17 cellular contexts compared by ENCODE assay signal in the genomic region with DNA sequence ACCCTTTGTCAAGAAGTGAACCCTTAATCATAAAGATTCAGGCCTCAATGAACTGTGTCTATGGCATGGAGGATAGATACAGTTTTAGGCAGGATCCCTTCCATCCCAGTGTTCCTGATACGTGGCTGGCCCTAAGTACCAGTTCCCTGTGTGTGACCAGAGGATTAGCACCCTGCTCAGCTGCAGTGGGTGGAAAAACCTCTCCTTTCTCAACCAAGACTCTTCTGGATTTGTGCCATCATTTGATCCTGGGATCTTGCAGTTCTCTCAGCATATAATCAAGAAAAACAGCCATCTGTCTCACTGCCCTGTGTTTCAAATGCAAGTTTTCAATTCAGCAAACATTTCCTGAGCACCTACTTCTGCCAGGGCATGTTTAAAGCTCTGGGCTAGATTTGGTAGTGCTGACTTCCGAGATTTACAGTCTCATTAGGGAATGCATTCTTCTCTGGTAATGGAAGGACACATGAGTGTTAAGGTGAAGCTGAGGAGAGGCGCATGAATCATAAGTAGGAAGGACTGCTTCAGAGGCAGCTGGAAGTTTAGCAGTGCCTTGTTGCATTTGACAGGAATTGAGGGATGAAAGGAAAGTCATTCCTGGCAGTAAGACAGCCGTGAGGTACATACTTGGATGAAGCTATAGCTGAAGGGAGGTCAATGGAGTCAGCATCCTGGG.
DNase-seq lines count a peak whose midpoint lies in the region; ATAC-seq and TF ChIP-seq lines count a peak whose summit lies in the region.
"Had no signal": no experiment of that assay in that cellular context is flagged by ENCODE, and none has a peak within 500 bp of the region (broad histone marks: within the 10 kb centered on the region; RNA-seq: fewer than 3 reads in every experiment).

No MANE protein-coding gene starts in this region.

- no peak for ATAC-seq in left lung
- no peak for ATAC-seq in HG03442 (IDR thresholded peaks at IDR 0.05; ENCODE audit: unreplicated experiment)
- ATAC-seq in GM19397 (IDR thresholded peaks at IDR 0.05; ENCODE audit: unreplicated experiment), result no peak
- ATAC-seq: heart right ventricle had no signal

- no peak overlapping the region for H3K4me3 ChIP-seq in left lung
- H3K4me3 ChIP-seq: heart right ventricle, SJCRH30, skin epidermis, testis had no signal

- H3K27ac ChIP-seq in epithelial cell of prostate (peak overlapping the region; percentile 63), left lung (no peak overlapping the region)
- H3K27ac ChIP-seq: heart right ventricle, SJCRH30, skin epidermis, testis had no signal

- no peaks in the 10 kb centered on the region for H3K36me3 ChIP-seq in left lung
- H3K36me3 ChIP-seq: heart right ventricle, SJCRH30 had no signal

- intact Hi-C loops in left lung (cut with DNase I), result no loop called here

- TF ChIP-seq CTCF in left lung (IDR thresholded peaks at IDR 0.05), result no peak

- H3K9me3 ChIP-seq in left lung, result peaks cover 0 to 3% of the 10 kb centered on the region in 2 donors
- H3K9me3 ChIP-seq: heart right ventricle, SJCRH30, testis had no signal

- DNase-seq in GM04503 (ENCODE audit: low read depth) (peak; percentile 75), RPMI7951 (ENCODE audit: low read depth) (peak; percentile 93), epithelial cell of prostate (ENCODE audit: low read depth, low spot score) (peak; percentile 37), renal cortical epithelial cell (ENCODE audit: low read depth) (peak; percentile 21), left lung (no peak), midbrain (lab: John Stamatoyannopoulos, UW) (no peak)
- DNase-seq: C1 segment of cervical spinal cord, DMS53, heart right ventricle, kidney glomerular epithelial cell, NCI-H1436 treated with DMSO at 0.1 percent for 48 hours, NCI-H446, SJCRH30, testis had no signal

- no peaks in the 10 kb centered on the region for H3K4me1 ChIP-seq in left lung
- H3K4me1 ChIP-seq: SJCRH30, testis had no signal

- H3K27me3 ChIP-seq in left lung, result no peaks in the 10 kb centered on the region
- H3K27me3 ChIP-seq: heart right ventricle, testis had no signal

Comparison
In these comparisons a context has a peak if more than half of its experiments do, and no peak if none do; other contexts are left out.
1. DNase-seq: peak in GM04503 (single experiment), RPMI7951 (single experiment), epithelial cell of prostate (single experiment) and renal cortical epithelial cell (single experiment); none in left lung (0 of 2) and midbrain (single experiment).